ENCODE assay signal across 9 cellular contexts in the genomic region with DNA sequence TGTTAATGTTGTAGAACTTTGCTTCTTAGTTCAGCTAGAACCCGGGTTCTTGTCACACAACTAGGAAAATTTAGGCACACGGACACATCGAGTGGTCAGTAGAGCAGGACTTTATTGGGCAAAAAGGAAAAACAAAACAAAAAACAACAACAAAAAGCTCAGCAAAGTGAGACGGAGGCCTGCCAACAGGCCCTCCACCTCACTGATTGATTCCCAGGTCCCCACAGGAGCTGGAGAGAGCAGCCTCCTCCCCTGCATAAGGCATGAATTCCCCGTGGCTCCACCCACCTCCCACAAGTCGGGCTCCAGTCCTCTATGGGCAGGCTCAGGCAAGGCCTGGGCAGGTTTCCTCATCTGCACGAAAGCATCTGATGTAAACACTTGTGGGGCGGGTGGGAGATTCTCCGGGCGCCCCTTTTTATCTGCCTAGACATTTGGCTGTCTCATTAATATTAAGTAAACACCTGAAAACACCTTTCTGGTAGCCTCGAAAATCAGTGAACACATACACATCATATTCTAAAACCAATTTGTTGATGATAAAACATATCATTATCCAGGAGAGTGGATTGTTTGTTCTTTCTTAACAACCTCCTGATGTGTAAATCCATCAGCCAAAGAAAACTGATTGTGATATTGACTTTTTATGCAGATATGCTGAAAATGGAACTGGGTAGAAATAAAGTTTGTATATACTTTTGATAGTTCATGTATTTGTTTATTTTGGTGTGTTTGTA.
DNase-seq lines count a peak whose midpoint lies in the region; ATAC-seq and TF ChIP-seq lines count a peak whose summit lies in the region.
"Had no signal": no experiment of that assay in that cellular context is flagged by ENCODE, and none has a peak within 500 bp of the region (broad histone marks: within the 10 kb centered on the region; RNA-seq: fewer than 3 reads in every experiment).

No MANE protein-coding gene starts in this region.

- no peak overlapping the region for H3K4me3 ChIP-seq in epithelial cell of esophagus (ENCODE audit: low read length)
- H3K4me3 ChIP-seq: lower lobe of right lung had no signal

- TF ChIP-seq CTCF in epithelial cell of esophagus (IDR thresholded peaks at IDR 0.05; ENCODE audit: insufficient read depth, low read depth, low read length, missing control alignments), result no peak

- ATAC-seq in sciatic nerve (peak; percentile 38), HG02884 (IDR thresholded peaks at IDR 0.05; ENCODE audit: unreplicated experiment) (no peak)

- intact Hi-C loops in sciatic nerve (cut with DNase I), result no loop called here
- intact Hi-C loops in head of caudate nucleus (cut with DNase I), result no loop called here

- CTCF ChIA-PET in HEK293T (lab: Yijun Ruan, JAX), result interaction anchor here (0.9 kb wide), 1 partner anchor 231 kb away, joined by 3 read pairs; no protein-coding TSS in a partner anchor

- DNase-seq in HEK293T (ENCODE audit: extremely low spot score), result peak; percentile 73
- DNase-seq in NCI-H460 (ENCODE audit: extremely low read depth, low read depth), result peak; percentile 74
- DNase-seq in epithelial cell of esophagus (ENCODE audit: low read depth), result peak; percentile 95
- DNase-seq in sciatic nerve (ENCODE audit: low spot score), result peak; percentile 60
- no peak for DNase-seq in NCI-H146 (lab: John Stamatoyannopoulos, UW)
- no peak for DNase-seq in head of caudate nucleus
- DNase-seq: lower lobe of right lung; stimulated activated CD4-positive, alpha-beta T cell treated with anti-CD3 and anti-CD28 coated beads, Interleukin-4, amount 100 ng/mL, for 4 hours had no signal

- POLR2A ChIA-PET in HEK293T (lab: Yijun Ruan, JAX), result interaction anchor here (0.7 to 1.6 kb wide), 5 partner anchors 10 to 91 kb away, joined by 3 to 5 read pairs (median 3); no protein-coding TSS in a partner anchor

TF ChIP-seq in HEK293T, 16 proteins besides CTCF, POLR2A, EP300 and RAD21:
- TF ChIP-seq L3MBTL2 (conservative IDR thresholded peaks at IDR 0.05) (no peak), CTBP1 (IDR thresholded peaks at IDR 0.05; ENCODE audit: borderline replicate concordance) (no peak), BHLHE40 (IDR thresholded peaks at IDR 0.05; ENCODE audit: borderline replicate concordance) (no peak), ARNT (IDR thresholded peaks at IDR 0.05) (no peak), ELF4 (IDR thresholded peaks at IDR 0.05) (no peak), NFRKB (IDR thresholded peaks at IDR 0.05) (no peak), TARDBP (IDR thresholded peaks at IDR 0.05) (no peak), LEF1 (IDR thresholded peaks at IDR 0.05; ENCODE audit: borderline replicate concordance) (no peak), SP1 (IDR thresholded peaks at IDR 0.05) (no peak), FOXM1 (IDR thresholded peaks at IDR 0.05; ENCODE audit: borderline replicate concordance) (no peak), FOXK2 (IDR thresholded peaks at IDR 0.05) (no peak), ZNF384 (IDR thresholded peaks at IDR 0.05) (no peak), SUZ12 (IDR thresholded peaks at IDR 0.05) (no peak), FOXA1 (IDR thresholded peaks at IDR 0.05) (no peak)
- TF ChIP-seq, protein P1, sequence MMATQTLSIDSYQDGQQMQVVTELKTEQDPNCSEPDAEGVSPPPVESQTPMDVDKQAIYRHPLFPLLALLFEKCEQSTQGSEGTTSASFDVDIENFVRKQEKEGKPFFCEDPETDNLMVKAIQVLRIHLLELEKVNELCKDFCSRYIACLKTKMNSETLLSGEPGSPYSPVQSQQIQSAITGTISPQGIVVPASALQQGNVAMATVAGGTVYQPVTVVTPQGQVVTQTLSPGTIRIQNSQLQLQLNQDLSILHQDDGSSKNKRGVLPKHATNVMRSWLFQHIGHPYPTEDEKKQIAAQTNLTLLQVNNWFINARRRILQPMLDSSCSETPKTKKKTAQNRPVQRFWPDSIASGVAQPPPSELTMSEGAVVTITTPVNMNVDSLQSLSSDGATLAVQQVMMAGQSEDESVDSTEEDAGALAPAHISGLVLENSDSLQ (IDR thresholded peaks at IDR 0.05), result no peak
TF ChIP-seq in HEK293T: peak in this region for 0.

Comparison
In these comparisons a context has a peak if more than half of its experiments do, and no peak if none do; other contexts are left out.
1. DNase-seq: peak in HEK293T (single experiment), NCI-H460 (single experiment), epithelial cell of esophagus (single experiment) and sciatic nerve (single experiment); none in NCI-H146 (single experiment) and head of caudate nucleus (0 of 42).